Comparison of ENCODE assay signal across 25 cellular contexts in the genomic region with DNA sequence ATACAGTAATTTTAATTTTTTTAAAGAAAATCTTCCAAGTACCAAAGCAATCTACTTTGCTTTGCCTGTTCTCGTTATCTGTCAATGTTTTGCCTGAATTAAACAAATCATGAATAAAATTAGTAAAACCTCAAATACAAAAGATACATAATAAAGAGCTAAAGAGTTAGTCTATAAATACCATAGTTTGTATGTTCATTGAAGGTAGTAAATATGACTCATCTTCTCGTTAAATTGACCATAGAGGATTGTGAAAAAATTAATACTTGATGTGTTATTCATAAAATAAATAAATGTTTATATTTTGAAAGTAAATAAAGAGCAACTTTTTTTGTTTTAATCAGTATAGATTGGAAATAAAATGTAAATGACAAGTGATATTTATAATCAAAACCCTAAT.
"Had no signal": no experiment of that assay in that cellular context is flagged by ENCODE, and none has a peak within 500 bp of the region (broad histone marks: within the 10 kb centered on the region; RNA-seq: fewer than 3 reads in every experiment).

No MANE protein-coding gene starts in this region.

- ATAC-seq: left cardiac atrium; left lung; mucosa of descending colon; natural killer cell treated with Interleukin-12 subunit alpha and Interleukin-12 subunit beta and Interleukin-15 and Interleukin-18, amount 100 ng/mL, for 72 hours; sciatic nerve; stimulated activated effector memory CD8-positive, alpha-beta T cell treated with anti-CD3 and anti-CD28 coated beads, Interleukin-12 subunit alpha, Interleukin-12 subunit beta, amount 100 ng/mL, for 72 hours; stimulated activated naive CD8-positive, alpha-beta T cell treated with anti-CD3 and anti-CD28 coated beads, Interleukin-15, Interleukin-2, amounts not matched to agents 100 U/mL and 50 U/mL, for 24 hours had no signal

- FAIRE-seq: endothelial cell of umbilical vein, urothelium cell line had no signal

- H3K27me3 ChIP-seq: colonic mucosa, esophagus muscularis mucosa, left lung, neutrophil, right atrium auricular region, testis, tibial artery had no signal

- H3K9me3 ChIP-seq: colonic mucosa, esophagus muscularis mucosa, left lung, mucosa of descending colon, neutrophil, prostate gland, right atrium auricular region, testis, tibial artery had no signal

- DNase-seq: colonic mucosa; effector CD8-positive, alpha-beta T cell; endodermal cell; foreskin melanocyte; head of caudate nucleus; left cardiac atrium; mesenchymal stem cell; mucosa of descending colon; naive B cell; stimulated activated CD4-positive, alpha-beta T cell treated with anti-CD3 and anti-CD28 coated beads, Interleukin-2, amount 100 ng/mL, for 24 hours; stimulated activated CD4-positive, alpha-beta T cell treated with anti-CD3 and anti-CD28 coated beads, Interleukin-4, amount 100 ng/mL, for 24 hours; stimulated activated naive CD8-positive, alpha-beta T cell treated with anti-CD3 and anti-CD28 coated beads, Interleukin-15, Interleukin-2, amounts not matched to agents 100 U/mL and 50 U/mL, for 24 hours; substantia nigra; testis; tibial artery had no signal

- H3K27ac ChIP-seq: colonic mucosa, esophagus muscularis mucosa, left lung, neutrophil, prostate gland, right atrium auricular region, testis, tibial artery had no signal

- H3K4me1 ChIP-seq: colonic mucosa, esophagus muscularis mucosa, left lung, prostate gland, right atrium auricular region, testis, tibial artery had no signal

- H3K4me3 ChIP-seq: colonic mucosa, esophagus muscularis mucosa, left lung, mucosa of descending colon, prostate gland, right atrium auricular region, testis, tibial artery had no signal

- H3K36me3 ChIP-seq: colonic mucosa, esophagus muscularis mucosa, left lung, neutrophil, prostate gland, right atrium auricular region, tibial artery had no signal
